In the genomic region with DNA sequence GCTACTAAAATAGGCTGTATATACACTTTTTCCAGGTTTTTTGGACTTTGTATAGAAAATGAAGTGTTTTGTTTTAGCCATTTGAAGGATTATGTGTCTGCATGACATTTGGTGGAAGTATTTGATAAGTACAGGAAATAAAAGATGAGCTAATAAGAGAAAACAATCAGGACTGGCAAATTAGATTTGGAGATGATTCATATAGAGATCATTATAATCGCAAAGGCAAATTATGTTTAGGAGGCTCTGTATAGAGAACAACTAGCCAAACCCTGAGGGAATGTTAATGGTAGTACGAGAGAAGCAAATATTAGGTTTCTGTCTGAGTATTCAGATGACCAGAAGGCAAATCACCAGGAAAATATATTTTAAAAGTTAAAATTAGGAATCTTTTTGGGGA, we compare ENCODE assay signal across 21 cellular contexts. TPM values are rescaled to one million over a fixed set of nuclear protein-coding genes. Genes with fewer than 3 reads are reported as not detected.
DNase-seq lines count a peak whose midpoint lies in the region; ATAC-seq and TF ChIP-seq lines count a peak whose summit lies in the region.
"Had no signal": no experiment of that assay in that cellular context is flagged by ENCODE, and none has a peak within 500 bp of the region (broad histone marks: within the 10 kb centered on the region; RNA-seq: fewer than 3 reads in every experiment).

No MANE protein-coding gene starts in this region.

- no peaks in the 10 kb centered on the region for H3K9me3 ChIP-seq in CD4-positive, CD25-positive, alpha-beta regulatory T cell (ENCODE audit: control insufficient read depth in 2 of 2, low read length in 2 of 2)
- H3K9me3 ChIP-seq in IMR-90 (ENCODE audit: control insufficient read depth, insufficient read depth, low read length) (no peaks in the 10 kb centered on the region), T-helper 17 cell (ENCODE audit: control insufficient read depth, low read length, poor library complexity, severe bottlenecking) (no peaks in the 10 kb centered on the region), gastroesophageal sphincter (no peaks in the 10 kb centered on the region)
- H3K9me3 ChIP-seq: BLaER1, Caco-2, SJSA1 had no signal

- H2BK20ac ChIP-seq in IMR-90 (ENCODE audit: low read depth, low read length), result no peak overlapping the region

- H2AK9ac ChIP-seq in IMR-90 (replicated peaks; ENCODE audit: low read depth, low read length, poor library complexity), result no peak overlapping the region

- H3K36me3 ChIP-seq in CD4-positive, CD25-positive, alpha-beta regulatory T cell (ENCODE audit: control insufficient read depth, insufficient read depth, low read length), result no peaks in the 10 kb centered on the region
- no peaks in the 10 kb centered on the region for H3K36me3 ChIP-seq in IMR-90 (ENCODE audit: control insufficient read depth, insufficient read depth, low read length)
- H3K36me3 ChIP-seq in gastroesophageal sphincter, result no peaks in the 10 kb centered on the region
- H3K36me3 ChIP-seq: BLaER1, SJSA1 had no signal

- no peak overlapping the region for H2AFZ ChIP-seq in IMR-90 (replicated peaks; ENCODE audit: low read length, poor library complexity)

- H3K18ac ChIP-seq in IMR-90 (ENCODE audit: low read depth, low read length), result no peak overlapping the region

- H3K14ac ChIP-seq in IMR-90 (replicated peaks; ENCODE audit: low read depth, low read length), result no peak overlapping the region

- POLR2A ChIA-PET in IMR-90 (lab: Charles Lee; ENCODE audit: unreplicated experiment), result no interaction called here

- TF ChIP-seq CTCF in IMR-90 (conservative IDR thresholded peaks at IDR 0.05; ENCODE audit: low read depth, low read length), result no peak
- TF ChIP-seq CTCF in gastroesophageal sphincter (IDR thresholded peaks at IDR 0.05), result no peak

- H3K27ac Mint-ChIP-seq in CD4-positive, CD25-positive, alpha-beta regulatory T cell, result peak overlapping the region; percentile 5 to 97 (median 83)
- peak overlapping the region; percentile 99 for H3K27ac Mint-ChIP-seq in T-helper 17 cell

- no peak for ATAC-seq in CD4-positive, CD25-positive, alpha-beta regulatory T cell (ENCODE audit: low read depth in 2 of 2)
- ATAC-seq in IMR-90 (ENCODE audit: low read depth) (no peak), T-helper 17 cell (no peak), gastroesophageal sphincter (no peak), HG03196 (IDR thresholded peaks at IDR 0.05; ENCODE audit: unreplicated experiment) (no peak)
- ATAC-seq: HCT116 had no signal

- 20% methylated on average over 1 of the region's 2 CpGs; no CpG with 5 or more reads in 1 of the 2 experiments for WGBS in IMR-90 (ENCODE audit: extremely low coverage in 2 of 2, insufficient read length in 1 of 2), 2 experiments
- WGBS in gastroesophageal sphincter (ENCODE audit: low coverage in 1 of 2), 2 donors, result 66 to 92% methylated on average over 2 of the region's 2 CpGs

- no peak overlapping the region for H3K23ac ChIP-seq in IMR-90 (ENCODE audit: low read depth, low read length)

- in situ Hi-C loops in IMR-90 (cut with MboI; ENCODE audit: low sequenced_read_pairs), result no loop called here

- peak overlapping the region in 2 of 4 donors; percentile 2 to 20 for H3K4me3 Mint-ChIP-seq in CD4-positive, CD25-positive, alpha-beta regulatory T cell
- H3K4me3 Mint-ChIP-seq in T-helper 17 cell, result no peak overlapping the region

- H2BK5ac ChIP-seq in IMR-90 (ENCODE audit: low read depth, low read length, poor library complexity, severe bottlenecking), result no peak overlapping the region

- no peaks in the 10 kb centered on the region for H3K9me3 Mint-ChIP-seq in CD4-positive, CD25-positive, alpha-beta regulatory T cell

- BruUV-seq in IMR-90 (replicated peaks; lab: Mats Ljungman, UMichigan), result no TSS peak

- no peak overlapping the region for H2BK120ac ChIP-seq in IMR-90 (ENCODE audit: low read depth, low read length)

- no peak for TF ChIP-seq POLR2A in IMR-90 (IDR thresholded peaks at IDR 0.05; ENCODE audit: low read depth, low read length)
- TF ChIP-seq POLR2A in gastroesophageal sphincter (IDR thresholded peaks at IDR 0.05), result no peak

- H2AK5ac ChIP-seq in IMR-90 (ENCODE audit: low read depth, low read length), result no peak overlapping the region

- intact Hi-C loops in IMR-90 (cut with micrococcal nuclease), result no loop called here

- H4K20me1 ChIP-seq in IMR-90 (ENCODE audit: insufficient read depth, low read length), result no peaks in the 10 kb centered on the region
- H4K20me1 ChIP-seq: BLaER1 had no signal

- H2BK15ac ChIP-seq in IMR-90 (ENCODE audit: low read depth, low read length), result no peak overlapping the region

- no peak for TF ChIP-seq EP300 in gastroesophageal sphincter (IDR thresholded peaks at IDR 0.05)

- no peaks in the 10 kb centered on the region for H3K27me3 Mint-ChIP-seq in CD4-positive, CD25-positive, alpha-beta regulatory T cell
- no peaks in the 10 kb centered on the region for H3K27me3 Mint-ChIP-seq in T-helper 17 cell

- H3K4me3 ChIP-seq in CD4-positive, CD25-positive, alpha-beta regulatory T cell (ENCODE audit: low read depth, low read length), result no peak overlapping the region
- H3K4me3 ChIP-seq in IMR-90 (ENCODE audit: insufficient read depth, low read depth, low read length) (no peak overlapping the region), gastroesophageal sphincter (no peak overlapping the region)
- H3K4me3 ChIP-seq: BLaER1, SJSA1 had no signal

- H4K5ac ChIP-seq in IMR-90 (ENCODE audit: low read depth, low read length), result no peak overlapping the region

- H3K4ac ChIP-seq in IMR-90 (ENCODE audit: low read depth, low read length), result no peak overlapping the region

- TF ChIP-seq RAD21 in IMR-90 (IDR thresholded peaks at IDR 0.05; ENCODE audit: low read length), result no peak

- peaks cover 44% of the 10 kb centered on the region for H3K4me1 ChIP-seq in CD4-positive, CD25-positive, alpha-beta regulatory T cell (ENCODE audit: control insufficient read depth, insufficient read depth, low read length, poor library complexity, severe bottlenecking)
- no peaks in the 10 kb centered on the region for H3K4me1 ChIP-seq in IMR-90 (ENCODE audit: control insufficient read depth, insufficient read depth, low read length)
- peaks cover under 1 to 38% (median 5%) of the 10 kb centered on the region in 3 donors for H3K4me1 ChIP-seq in gastroesophageal sphincter
- H3K4me1 ChIP-seq: BLaER1, Caco-2, SJSA1 had no signal

- CTCF ChIA-PET in IMR-90 (lab: Yijun Ruan, JAX), result interaction anchor here (0.6 kb wide), 1 partner anchor 11 kb away, joined by 3 read pairs; no protein-coding TSS in a partner anchor

- no peak overlapping the region for H3K56ac ChIP-seq in IMR-90 (ENCODE audit: extremely low read depth, insufficient read depth, low read length)

- no peak overlapping the region for H3K27ac ChIP-seq in CD4-positive, CD25-positive, alpha-beta regulatory T cell (ENCODE audit: insufficient read depth, low read length, poor library complexity, severe bottlenecking)
- H3K27ac ChIP-seq in IMR-90 (ENCODE audit: insufficient read depth, low read length), result no peak overlapping the region
- peak overlapping the region in 3 of 4 donors; percentile 48 to 68 (median 51) for H3K27ac ChIP-seq in gastroesophageal sphincter
- H3K27ac ChIP-seq: BLaER1, SJSA1 had no signal

- no peaks in the 10 kb centered on the region for H3K27me3 ChIP-seq in CD4-positive, CD25-positive, alpha-beta regulatory T cell (ENCODE audit: control insufficient read depth, insufficient read depth, low read length)
- H3K27me3 ChIP-seq in IMR-90 (ENCODE audit: control insufficient read depth, insufficient read depth, low read length) (no peaks in the 10 kb centered on the region), gastroesophageal sphincter (no peaks in the 10 kb centered on the region)
- H3K27me3 ChIP-seq: BLaER1 had no signal

- dilution Hi-C loops in IMR-90 (cut with HindIII; ENCODE audit: low sequenced_read_pairs, unreplicated experiment), result no loop called here

- H3K9ac ChIP-seq in IMR-90 (ENCODE audit: low read depth, low read length), result no peak overlapping the region
- H3K9ac ChIP-seq: BLaER1 had no signal

- DNase-seq in CD4-positive, CD25-positive, alpha-beta regulatory T cell, result no peak
- DNase-seq in IMR-90 (peak; percentile 7), T-helper 17 cell (no peak), NCI-H446 treated with DMSO at 0.1 percent for 48 hours (lab: John Stamatoyannopoulos, UW) (no peak), SKM-1 (lab: John Stamatoyannopoulos, UW; ENCODE audit: unreplicated experiment) (no peak)
- DNase-seq: Caco-2; CD4-positive, alpha-beta memory T cell; DMS79; GF-D8; NCI-H1105 treated with DMSO at 0.1 percent for 48 hours; NCI-H1694; NCI-H2029 treated with DMSO at 0.1 percent for 48 hours; NCI-H510A; NCI-H69; Right ventricle myocardium superior; RPMI8226 had no signal

- no peak overlapping the region for H3K4me2 ChIP-seq in IMR-90 (ENCODE audit: low read depth, low read length)
- H3K4me2 ChIP-seq: BLaER1 had no signal

- H3K9me1 ChIP-seq in IMR-90 (ENCODE audit: insufficient read depth, low read length), result no peaks in the 10 kb centered on the region

- peaks cover 72 to 94% (median 79%) of the 10 kb centered on the region in 4 donors for H3K4me1 Mint-ChIP-seq in CD4-positive, CD25-positive, alpha-beta regulatory T cell
- peaks cover 47% of the 10 kb centered on the region for H3K4me1 Mint-ChIP-seq in T-helper 17 cell

- peaks cover 11% of the 10 kb centered on the region for H3K36me3 Mint-ChIP-seq in CD4-positive, CD25-positive, alpha-beta regulatory T cell
- H3K36me3 Mint-ChIP-seq in T-helper 17 cell (ENCODE audit: low read depth), result peaks cover 4% of the 10 kb centered on the region
- H3K36me3 Mint-ChIP-seq: CD4-positive, alpha-beta memory T cell had no signal

- no peaks in the 10 kb centered on the region for H3K79me1 ChIP-seq in IMR-90 (ENCODE audit: low read depth in 1 of 2, low read length in 2 of 2)

- H4K91ac ChIP-seq in IMR-90 (ENCODE audit: insufficient read depth, low read depth, low read length), result no peak overlapping the region

- H4K8ac ChIP-seq in IMR-90 (ENCODE audit: low read depth in 2 of 2, low read length in 2 of 2), result no peak overlapping the region

TF ChIP-seq in IMR-90, 13 proteins besides CTCF, POLR2A, EP300 and RAD21 (continues in another document):
- TF ChIP-seq RFX5 (IDR thresholded peaks at IDR 0.05; ENCODE audit: low read depth, low read length), result no peak
- no peak for TF ChIP-seq RCOR1 (IDR thresholded peaks at IDR 0.05; ENCODE audit: insufficient replicate concordance, low read length)
- no peak for TF ChIP-seq MAZ (IDR thresholded peaks at IDR 0.05; ENCODE audit: borderline replicate concordance, low read depth, low read length)

RNA-seq across cellular contexts. Expression of a gene that starts 41.7 kb away (rescaled TPM):
- total RNA-seq in CD4-positive, CD25-positive, alpha-beta regulatory T cell, result 37.8 TPM
- polyA plus RNA-seq in CD4-positive, CD25-positive, alpha-beta regulatory T cell, result 10 to 100 TPM; 17.3 to 21.3 (median 19.2) TPM
- total RNA-seq in IMR-90 (2012; rRNA removed), result 0.18 and 0.56 TPM in 2 replicates
- polyA plus RNA-seq in IMR-90 (2012; rRNA removed), result 0.13 and 0.14 TPM in 2 replicates
- 0.02 TPM in 2 replicates for polyA plus RNA-seq in IMR-90 (2012; cell fraction: cytosol; rRNA removed)
- polyA plus RNA-seq in IMR-90 (2012; cell fraction: nucleus; rRNA removed; ENCODE audit: low replicate concordance), result 0.02 and 0.10 TPM in 2 replicates
- total RNA-seq in T-helper 17 cell, result 10 to 100 TPM; 24.9 to 27.2 TPM
- 10 to 100 TPM; 23.4 to 89.2 (median 47.4) TPM for total RNA-seq in gastroesophageal sphincter

Comparison
In these comparisons a context has a peak if more than half of its experiments do, and no peak if none do; other contexts are left out.
1. H3K27ac ChIP-seq: peak in gastroesophageal sphincter (3 of 4); none in CD4-positive, CD25-positive, alpha-beta regulatory T cell (single experiment) and IMR-90 (single experiment).
2. RNA of a gene that starts 41.7 kb away (total RNA-seq): 23.4 to 89.2 TPM in gastroesophageal sphincter, 37.8 TPM in CD4-positive, CD25-positive, alpha-beta regulatory T cell (single experiment) and 24.9 to 27.2 TPM in T-helper 17 cell; 0.18 to 0.56 TPM in IMR-90; every median in the first group is over 10 times any median in the second.